In the genomic region with DNA sequence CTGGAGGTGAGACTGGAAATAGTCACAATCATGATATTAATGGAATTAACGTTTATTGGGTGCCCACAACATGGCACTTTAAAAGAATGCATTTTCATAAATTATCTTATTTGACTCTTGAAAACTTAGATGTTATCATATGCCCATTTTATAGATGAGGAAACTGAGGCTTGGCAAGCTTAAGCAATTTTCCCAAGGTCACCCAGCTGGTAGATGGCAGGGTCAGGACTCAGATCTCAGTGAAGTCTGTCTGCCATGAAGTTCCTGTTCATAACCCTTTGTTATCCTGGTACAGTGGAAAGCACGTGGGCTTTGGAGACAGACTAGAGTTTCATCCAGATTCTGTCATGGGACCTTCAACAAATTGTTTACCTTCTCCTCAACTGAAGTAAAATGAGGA, we compare ENCODE assay signal across 17 cellular contexts.
"Had no signal": no experiment of that assay in that cellular context is flagged by ENCODE, and none has a peak within 500 bp of the region (broad histone marks: within the 10 kb centered on the region; RNA-seq: fewer than 3 reads in every experiment).

No MANE protein-coding gene starts in this region.

- DNase-seq: colonic mucosa; dermis blood vessel endothelial cell; erythroblast; foreskin melanocyte; heart right ventricle; islet precursor cell; mammary epithelial cell; natural killer cell; occipital lobe; pancreas; sigmoid colon; stimulated activated naive CD4-positive, alpha-beta T cell; stomach had no signal

- H3K27me3 Mint-ChIP-seq: type B pancreatic cell had no signal

- H3K9me3 Mint-ChIP-seq: natural killer cell, type B pancreatic cell had no signal

- H3K27me3 ChIP-seq: colonic mucosa, heart right ventricle, pancreas, sigmoid colon, stomach had no signal

- H3K27ac Mint-ChIP-seq: natural killer cell had no signal

- H3K4me1 Mint-ChIP-seq: natural killer cell had no signal

- ATAC-seq: heart right ventricle, left lobe of liver, natural killer cell, pancreas had no signal

- H3K4me3 ChIP-seq: colonic mucosa, heart right ventricle, pancreas, prostate gland, sigmoid colon, skin epidermis, stomach had no signal

- H3K27ac ChIP-seq: colonic mucosa, pancreas, prostate gland, sigmoid colon, stomach had no signal

- H3K36me3 ChIP-seq: colonic mucosa, heart right ventricle, pancreas, prostate gland, sigmoid colon, stomach had no signal

- H3K4me1 ChIP-seq: colonic mucosa, pancreas, sigmoid colon had no signal

- H3K4me3 Mint-ChIP-seq: natural killer cell, type B pancreatic cell had no signal

- H3K9me3 ChIP-seq: colonic mucosa, heart right ventricle, pancreas, prostate gland, sigmoid colon, stomach had no signal

- H3K36me3 Mint-ChIP-seq: natural killer cell, type B pancreatic cell had no signal
